8 cellular contexts compared by ENCODE assay signal in genomic region chr7:22444181-22444966, GRCh38. TPM values are rescaled to one million over a fixed set of nuclear protein-coding genes. Genes with fewer than 3 reads are reported as not detected.
DNase-seq lines count a peak whose midpoint lies in the region; ATAC-seq and TF ChIP-seq lines count a peak whose summit lies in the region.

No MANE protein-coding gene starts in this region.

- ATAC-seq in esophagus mucosa (peak; percentile 75), HG03159 (IDR thresholded peaks at IDR 0.05; ENCODE audit: unreplicated experiment) (no peak), GM19328 (IDR thresholded peaks at IDR 0.05; ENCODE audit: unreplicated experiment) (no peak), HG02840 (IDR thresholded peaks at IDR 0.05; ENCODE audit: low FRiP score, unreplicated experiment) (no peak)

- DNase-seq in Daoy (ENCODE audit: low read depth) (peak; percentile 89), NCI-H1048 (lab: John Stamatoyannopoulos, UW) (peak; percentile 11), prostate gland (ENCODE audit: low spot score) (peak; percentile 43), H4 (ENCODE audit: low spot score) (no peak)

- H3K27me3 ChIP-seq in prostate gland (replicated peaks; ENCODE audit: insufficient read depth) = no peaks in the 10 kb centered on the region

- peaks cover 11% of the 10 kb centered on the region for H3K4me1 ChIP-seq in prostate gland (replicated peaks)

- WGBS in prostate gland = 66% methylated on average over 11 of the region's 11 CpGs

- no peaks in the 10 kb centered on the region for H3K36me3 ChIP-seq in prostate gland

- no peak overlapping the region for H3K4me3 ChIP-seq in prostate gland

- H3K27ac ChIP-seq in prostate gland = no peak overlapping the region

- H3K9me3 ChIP-seq in prostate gland = no peaks in the 10 kb centered on the region

- no peak for TF ChIP-seq CTCF in prostate gland (IDR thresholded peaks at IDR 0.05)

- TF ChIP-seq POLR2A in prostate gland (IDR thresholded peaks at IDR 0.05) = no peak

- intact Hi-C loops in prostate gland (cut with DNase I) = no loop called here

RNA-seq across cellular contexts. Expression of gene STEAP1B, which starts 55.6 kb away (rescaled TPM):
- 20.2 and 31.4 TPM in 2 replicates for total RNA-seq in Daoy (2014; rRNA removed; shearing (Covaris generic))
- total RNA-seq in esophagus mucosa (2.0 TPM), prostate gland (1 to 10 TPM in 1 of 2 donors, not detected in 1; 6.4 TPM)
- total RNA-seq in H4 (2014; rRNA removed; shearing (Covaris generic)) = 1.0 and 1.1 TPM in 2 replicates
